In genomic region chr14:103628684-103629502, GRCh38 we compare ENCODE assay signal across 1 cellular context.
TF ChIP-seq lines count a peak whose summit lies in the region.

Gene KLC1 (plus strand): TSS chr14:103629211. CDS start chr14:103654565, 25,354 bp downstream.

TF ChIP-seq in HepG2, 621 proteins besides CTCF, POLR2A, EP300 and RAD21 (continued from another document and continues in another):
- TF ChIP-seq ZNF382 (CRISPR knock-in tag; IDR thresholded peaks at IDR 0.05; ENCODE audit: borderline replicate concordance), result no peak
- TF ChIP-seq GMEB1 (CRISPR knock-in tag; IDR thresholded peaks at IDR 0.05; ENCODE audit: borderline replicate concordance), result peak; percentile 10; the same call in 1 of the 2 replicates
- no peak for TF ChIP-seq SCMH1 (CRISPR knock-in tag; IDR thresholded peaks at IDR 0.05; ENCODE audit: borderline replicate concordance)
- TF ChIP-seq ZIK1 (CRISPR knock-in tag; IDR thresholded peaks at IDR 0.05; ENCODE audit: borderline replicate concordance, low read depth), result no peak; the same call in 1 of the 2 replicates
- TF ChIP-seq, protein P1, sequence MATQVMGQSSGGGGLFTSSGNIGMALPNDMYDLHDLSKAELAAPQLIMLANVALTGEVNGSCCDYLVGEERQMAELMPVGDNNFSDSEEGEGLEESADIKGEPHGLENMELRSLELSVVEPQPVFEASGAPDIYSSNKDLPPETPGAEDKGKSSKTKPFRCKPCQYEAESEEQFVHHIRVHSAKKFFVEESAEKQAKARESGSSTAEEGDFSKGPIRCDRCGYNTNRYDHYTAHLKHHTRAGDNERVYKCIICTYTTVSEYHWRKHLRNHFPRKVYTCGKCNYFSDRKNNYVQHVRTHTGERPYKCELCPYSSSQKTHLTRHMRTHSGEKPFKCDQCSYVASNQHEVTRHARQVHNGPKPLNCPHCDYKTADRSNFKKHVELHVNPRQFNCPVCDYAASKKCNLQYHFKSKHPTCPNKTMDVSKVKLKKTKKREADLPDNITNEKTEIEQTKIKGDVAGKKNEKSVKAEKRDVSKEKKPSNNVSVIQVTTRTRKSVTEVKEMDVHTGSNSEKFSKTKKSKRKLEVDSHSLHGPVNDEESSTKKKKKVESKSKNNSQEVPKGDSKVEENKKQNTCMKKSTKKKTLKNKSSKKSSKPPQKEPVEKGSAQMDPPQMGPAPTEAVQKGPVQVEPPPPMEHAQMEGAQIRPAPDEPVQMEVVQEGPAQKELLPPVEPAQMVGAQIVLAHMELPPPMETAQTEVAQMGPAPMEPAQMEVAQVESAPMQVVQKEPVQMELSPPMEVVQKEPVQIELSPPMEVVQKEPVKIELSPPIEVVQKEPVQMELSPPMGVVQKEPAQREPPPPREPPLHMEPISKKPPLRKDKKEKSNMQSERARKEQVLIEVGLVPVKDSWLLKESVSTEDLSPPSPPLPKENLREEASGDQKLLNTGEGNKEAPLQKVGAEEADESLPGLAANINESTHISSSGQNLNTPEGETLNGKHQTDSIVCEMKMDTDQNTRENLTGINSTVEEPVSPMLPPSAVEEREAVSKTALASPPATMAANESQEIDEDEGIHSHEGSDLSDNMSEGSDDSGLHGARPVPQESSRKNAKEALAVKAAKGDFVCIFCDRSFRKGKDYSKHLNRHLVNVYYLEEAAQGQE (IDR thresholded peaks at IDR 0.05; ENCODE audit: borderline replicate concordance in 1 of 2, low read depth in 1 of 2, low read length in 2 of 2), result no peak
- no peak for TF ChIP-seq TCF7 (IDR thresholded peaks at IDR 0.05; ENCODE audit: low read depth)
- no peak for TF ChIP-seq RBM22 (optimal IDR thresholded peaks at IDR 0.05; ENCODE audit: low read length)
- no peak; the same call in 1 of the 2 replicates for TF ChIP-seq ZNF879 (CRISPR knock-in tag; IDR thresholded peaks at IDR 0.05)
- TF ChIP-seq RBM39 (IDR thresholded peaks at IDR 0.05; ENCODE audit: low read depth, low read length, poor library complexity, severe bottlenecking), result no peak
- no peak for TF ChIP-seq ZNF205 (CRISPR knock-in tag; IDR thresholded peaks at IDR 0.05)
- TF ChIP-seq EHMT2 (IDR thresholded peaks at IDR 0.05; ENCODE audit: borderline replicate concordance, low read depth, low read length), result no peak
- TF ChIP-seq REL (CRISPR knock-in tag; conservative IDR thresholded peaks at IDR 0.05), result peak; percentile 66
- TF ChIP-seq, protein P2, sequence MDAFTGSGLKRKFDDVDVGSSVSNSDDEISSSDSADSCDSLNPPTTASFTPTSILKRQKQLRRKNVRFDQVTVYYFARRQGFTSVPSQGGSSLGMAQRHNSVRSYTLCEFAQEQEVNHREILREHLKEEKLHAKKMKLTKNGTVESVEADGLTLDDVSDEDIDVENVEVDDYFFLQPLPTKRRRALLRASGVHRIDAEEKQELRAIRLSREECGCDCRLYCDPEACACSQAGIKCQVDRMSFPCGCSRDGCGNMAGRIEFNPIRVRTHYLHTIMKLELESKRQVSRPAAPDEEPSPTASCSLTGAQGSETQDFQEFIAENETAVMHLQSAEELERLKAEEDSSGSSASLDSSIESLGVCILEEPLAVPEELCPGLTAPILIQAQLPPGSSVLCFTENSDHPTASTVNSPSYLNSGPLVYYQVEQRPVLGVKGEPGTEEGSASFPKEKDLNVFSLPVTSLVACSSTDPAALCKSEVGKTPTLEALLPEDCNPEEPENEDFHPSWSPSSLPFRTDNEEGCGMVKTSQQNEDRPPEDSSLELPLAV (CRISPR knock-in tag; conservative IDR thresholded peaks at IDR 0.05; ENCODE audit: low read depth), result no peak
- TF ChIP-seq XRCC5 (optimal IDR thresholded peaks at IDR 0.05; ENCODE audit: low read length), result no peak
- no peak for TF ChIP-seq PBX3 (CRISPR knock-in tag; IDR thresholded peaks at IDR 0.05; ENCODE audit: borderline replicate concordance)
- no peak for TF ChIP-seq FOSL1 (CRISPR knock-in tag; IDR thresholded peaks at IDR 0.05; ENCODE audit: borderline replicate concordance)
- peak; percentile 93 for TF ChIP-seq YEATS4 (CRISPR knock-in tag; IDR thresholded peaks at IDR 0.05; ENCODE audit: borderline replicate concordance)
- TF ChIP-seq DNMT1 (CRISPR knock-in tag; IDR thresholded peaks at IDR 0.05), result peak; percentile 62; the same call in 1 of the 2 replicates
- no peak for TF ChIP-seq CEBPB (IDR thresholded peaks at IDR 0.05; ENCODE audit: borderline replicate concordance, low read depth, low read length)
- no peak for TF ChIP-seq ZNF282 (IDR thresholded peaks at IDR 0.05; ENCODE audit: partially characterized antibody)
- no peak; the same call in 1 of the 2 replicates for TF ChIP-seq ZNF343 (CRISPR knock-in tag; IDR thresholded peaks at IDR 0.05)
- no peak for TF ChIP-seq ZNF318 (CRISPR knock-in tag; IDR thresholded peaks at IDR 0.05)
- TF ChIP-seq ZNF274 (CRISPR knock-in tag; IDR thresholded peaks at IDR 0.05), result no peak
- TF ChIP-seq GZF1 (CRISPR knock-in tag; IDR thresholded peaks at IDR 0.05), result 0 out of 2 replicates have a peak, but pooled peaks have one; percentile 6
- no peak for TF ChIP-seq ARHGAP35 (CRISPR knock-in tag; IDR thresholded peaks at IDR 0.05; ENCODE audit: borderline replicate concordance)
- TF ChIP-seq TEF (CRISPR knock-in tag; IDR thresholded peaks at IDR 0.05), result no peak
- TF ChIP-seq ZBTB4 (CRISPR knock-in tag; IDR thresholded peaks at IDR 0.05; ENCODE audit: borderline replicate concordance), result 0 out of 2 replicates have a peak, but pooled peaks have one; percentile 40
- TF ChIP-seq KDM5B (CRISPR knock-in tag; IDR thresholded peaks at IDR 0.05; ENCODE audit: borderline replicate concordance), result no peak; the same call in 1 of the 2 replicates
- no peak for TF ChIP-seq PRPF4 (IDR thresholded peaks at IDR 0.05; ENCODE audit: low read depth, low read length, poor library complexity, severe bottlenecking)
- no peak for TF ChIP-seq THYN1 (CRISPR knock-in tag; IDR thresholded peaks at IDR 0.05; ENCODE audit: borderline replicate concordance, low read depth)
- TF ChIP-seq, protein P3, sequence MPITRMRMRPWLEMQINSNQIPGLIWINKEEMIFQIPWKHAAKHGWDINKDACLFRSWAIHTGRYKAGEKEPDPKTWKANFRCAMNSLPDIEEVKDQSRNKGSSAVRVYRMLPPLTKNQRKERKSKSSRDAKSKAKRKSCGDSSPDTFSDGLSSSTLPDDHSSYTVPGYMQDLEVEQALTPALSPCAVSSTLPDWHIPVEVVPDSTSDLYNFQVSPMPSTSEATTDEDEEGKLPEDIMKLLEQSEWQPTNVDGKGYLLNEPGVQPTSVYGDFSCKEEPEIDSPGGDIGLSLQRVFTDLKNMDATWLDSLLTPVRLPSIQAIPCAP (CRISPR knock-in tag; IDR thresholded peaks at IDR 0.05; ENCODE audit: low read depth), result no peak
- no peak for TF ChIP-seq ZUFSP (CRISPR knock-in tag; IDR thresholded peaks at IDR 0.05; ENCODE audit: borderline replicate concordance)
- TF ChIP-seq MEF2D (CRISPR knock-in tag; IDR thresholded peaks at IDR 0.05), result no peak
